1 cellular context compared by ENCODE assay signal in the genomic region with DNA sequence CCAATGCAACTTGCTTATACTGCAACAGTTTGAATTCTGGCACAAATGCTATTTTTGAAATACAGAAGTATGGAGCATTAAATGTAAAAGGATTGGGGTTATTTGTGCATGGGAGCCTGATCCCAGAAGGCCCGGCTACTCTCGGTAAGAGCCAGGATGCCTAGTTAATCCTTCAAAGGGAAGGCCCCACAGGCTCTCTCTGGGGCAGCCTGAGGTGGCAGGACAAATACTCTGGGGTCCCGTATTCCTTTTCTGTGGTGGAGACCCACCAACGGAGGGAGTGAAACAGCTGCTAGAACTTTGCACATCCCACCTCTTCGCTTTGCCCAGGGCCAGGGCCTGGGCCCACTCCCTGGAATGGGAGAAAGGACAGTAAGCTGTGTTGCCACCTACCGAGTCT.
TF ChIP-seq lines count a peak whose summit lies in the region.

No MANE protein-coding gene starts in this region.

TF ChIP-seq in K562, 482 proteins besides CTCF, POLR2A, EP300 and RAD21 (continued from another document):
- TF ChIP-seq, protein P1, sequence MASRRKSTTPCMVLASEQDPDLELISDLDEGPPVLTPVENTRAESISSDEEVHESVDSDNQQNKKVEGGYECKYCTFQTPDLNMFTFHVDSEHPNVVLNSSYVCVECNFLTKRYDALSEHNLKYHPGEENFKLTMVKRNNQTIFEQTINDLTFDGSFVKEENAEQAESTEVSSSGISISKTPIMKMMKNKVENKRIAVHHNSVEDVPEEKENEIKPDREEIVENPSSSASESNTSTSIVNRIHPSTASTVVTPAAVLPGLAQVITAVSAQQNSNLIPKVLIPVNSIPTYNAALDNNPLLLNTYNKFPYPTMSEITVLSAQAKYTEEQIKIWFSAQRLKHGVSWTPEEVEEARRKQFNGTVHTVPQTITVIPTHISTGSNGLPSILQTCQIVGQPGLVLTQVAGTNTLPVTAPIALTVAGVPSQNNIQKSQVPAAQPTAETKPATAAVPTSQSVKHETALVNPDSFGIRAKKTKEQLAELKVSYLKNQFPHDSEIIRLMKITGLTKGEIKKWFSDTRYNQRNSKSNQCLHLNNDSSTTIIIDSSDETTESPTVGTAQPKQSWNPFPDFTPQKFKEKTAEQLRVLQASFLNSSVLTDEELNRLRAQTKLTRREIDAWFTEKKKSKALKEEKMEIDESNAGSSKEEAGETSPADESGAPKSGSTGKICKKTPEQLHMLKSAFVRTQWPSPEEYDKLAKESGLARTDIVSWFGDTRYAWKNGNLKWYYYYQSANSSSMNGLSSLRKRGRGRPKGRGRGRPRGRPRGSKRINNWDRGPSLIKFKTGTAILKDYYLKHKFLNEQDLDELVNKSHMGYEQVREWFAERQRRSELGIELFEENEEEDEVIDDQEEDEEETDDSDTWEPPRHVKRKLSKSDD (conservative IDR thresholded peaks at IDR 0.05; ENCODE audit: low read length), result no peak
- TF ChIP-seq CREB1 (IDR thresholded peaks at IDR 0.05) (no peak), CREB1 (CRISPR knock-in tag; IDR thresholded peaks at IDR 0.05) (no peak), POLR3A (IDR thresholded peaks at IDR 0.05; ENCODE audit: borderline replicate concordance, extremely low read depth, insufficient read depth, insufficient read length) (no peak)
TF ChIP-seq in K562: peak in this region for 0.
